ENCODE assay signal across 1 cellular context in genomic region chr6:139509167-139509566, GRCh38.
TF ChIP-seq lines count a peak whose summit lies in the region.

No MANE protein-coding gene starts in this region.

TF ChIP-seq in HepG2, 621 proteins besides CTCF, POLR2A, EP300 and RAD21 (continued from another document):
- no peak for TF ChIP-seq NCOA5 (CRISPR knock-in tag; IDR thresholded peaks at IDR 0.05)
- TF ChIP-seq KDM5A (IDR thresholded peaks at IDR 0.05; ENCODE audit: borderline replicate concordance, low read length) = 0 out of 2 replicates have a peak, but pooled peaks have one; percentile 10
- no peak for TF ChIP-seq FIP1L1 (IDR thresholded peaks at IDR 0.05; ENCODE audit: borderline replicate concordance, insufficient read depth, low read depth, low read length)
- no peak for TF ChIP-seq MTF2 (CRISPR knock-in tag; IDR thresholded peaks at IDR 0.05; ENCODE audit: borderline replicate concordance)
- TF ChIP-seq PAF1 (CRISPR knock-in tag; IDR thresholded peaks at IDR 0.05) = no peak
- TF ChIP-seq FOXJ3 (CRISPR knock-in tag; IDR thresholded peaks at IDR 0.05; ENCODE audit: borderline replicate concordance) = no peak
- no peak for TF ChIP-seq MTA1 (CRISPR knock-in tag; IDR thresholded peaks at IDR 0.05; ENCODE audit: borderline replicate concordance)
- peak; percentile 70 for TF ChIP-seq ZNF121 (CRISPR knock-in tag; IDR thresholded peaks at IDR 0.05)
- no peak for TF ChIP-seq ATM (IDR thresholded peaks at IDR 0.05; ENCODE audit: borderline replicate concordance)
